20 cellular contexts compared by ENCODE assay signal in the genomic region with DNA sequence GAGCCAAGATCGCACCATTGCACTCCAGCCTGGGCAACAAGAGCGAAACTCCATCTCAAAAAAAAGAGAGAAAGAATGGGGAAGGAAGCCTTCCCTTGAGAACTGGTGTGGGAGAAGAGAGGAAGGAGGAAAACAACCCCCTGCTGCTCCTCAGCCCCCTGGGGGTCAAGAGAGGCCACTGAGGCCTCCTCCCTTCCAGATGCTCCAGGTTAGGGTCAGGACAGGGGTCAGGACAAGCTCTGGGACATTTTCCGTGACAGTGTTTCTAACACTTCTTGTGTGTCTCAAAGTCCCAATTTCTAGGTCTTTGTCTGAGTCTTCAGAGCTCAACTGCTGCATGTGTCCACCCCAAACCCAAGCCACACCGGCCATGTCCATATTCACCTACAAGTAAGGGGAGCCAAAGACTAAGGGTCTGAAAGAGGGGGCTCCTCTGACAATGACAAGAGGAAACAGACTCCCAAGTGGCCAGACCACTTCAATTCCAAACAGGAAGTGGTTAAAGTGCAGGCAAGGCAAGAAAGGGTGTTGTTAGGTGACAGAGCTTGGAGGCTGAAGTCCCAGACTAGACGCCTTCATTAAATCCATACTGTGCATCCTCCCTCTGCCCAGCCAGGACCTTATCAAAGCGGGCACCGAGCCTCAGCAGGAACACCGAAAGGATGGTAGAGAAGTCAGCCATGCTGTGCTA. TPM values are rescaled to one million over a fixed set of nuclear protein-coding genes. Genes with fewer than 3 reads are reported as not detected.
"Had no signal": no experiment of that assay in that cellular context is flagged by ENCODE, and none has a peak within 500 bp of the region (broad histone marks: within the 10 kb centered on the region; RNA-seq: fewer than 3 reads in every experiment).

No MANE protein-coding gene starts in this region.

- H3K27me3 ChIP-seq: ascending aorta had no signal

- H3K36me3 Mint-ChIP-seq: immature natural killer cell had no signal

- H3K4me3 Mint-ChIP-seq: activated T-cell treated with anti-CD3 and anti-CD28 coated beads, Interleukin-2, amount 50 U/mL, for 72 hours; immature natural killer cell had no signal

- H3K9me3 Mint-ChIP-seq: immature natural killer cell had no signal

- H3K27ac ChIP-seq: ascending aorta, gastroesophageal sphincter, parathyroid adenoma, tibial artery had no signal

- H3K4me3 ChIP-seq: ascending aorta, gastroesophageal sphincter, tibial artery had no signal

- H3K27ac Mint-ChIP-seq: activated T-cell treated with anti-CD3 and anti-CD28 coated beads, Interleukin-2, amount 50 U/mL, for 72 hours had no signal

- H3K9ac ChIP-seq: parathyroid adenoma had no signal

- ATAC-seq: activated T-cell treated with anti-CD3 and anti-CD28 coated beads, Interleukin-2, amount 50 U/mL, for 72 hours; esophagus mucosa; gastroesophageal sphincter; left ventricle myocardium superior had no signal

- H3K4me1 ChIP-seq: ascending aorta, gastroesophageal sphincter, parathyroid adenoma, tibial artery had no signal

- H3K9me3 ChIP-seq: ascending aorta, gastroesophageal sphincter, tibial artery had no signal

- DNase-seq: activated CD4-positive, alpha-beta T cell treated with anti-CD3 and anti-CD28 coated beads, Interleukin-2, amount 50 U/mL, for 1 hour; activated effector memory CD4-positive, alpha-beta T cell treated with anti-CD3 and anti-CD28 coated beads, Interleukin-2, amount 50 U/mL, for 16 hours; activated naive CD4-positive, alpha-beta T cell treated with anti-CD3 and anti-CD28 coated beads, Interleukin-2, amount 50 U/mL, for 16 hours; activated T-cell treated with anti-CD3 and anti-CD28 coated beads, Interleukin-2, amount 50 U/mL, for 72 hours; cerebellar nuclear complex; effector CD4-positive, alpha-beta T cell; immature natural killer cell; kidney glomerular epithelial cell; left ventricle myocardium superior; stimulated activated naive CD4-positive, alpha-beta T cell treated with Interleukin-2 at 50 U/mL for 16 hours; substantia nigra; T-helper 9 cell; tibial artery had no signal

- H3K36me3 ChIP-seq: ascending aorta, gastroesophageal sphincter, tibial artery had no signal

- H3K79me2 ChIP-seq: parathyroid adenoma had no signal

- H2AFZ ChIP-seq: parathyroid adenoma had no signal

RNA-seq across cellular contexts. Expression of gene L1CAM, which starts 8.3 kb away (rescaled TPM):
- polyA plus RNA-seq: immature natural killer cell had no signal

RNA-seq across cellular contexts. Expression of gene AVPR2, which starts 26.8 kb away (rescaled TPM):
- total RNA-seq: activated CD8-positive, alpha-beta memory T cell treated with anti-CD3 and anti-CD28 coated beads for 36 hours; activated T-cell treated with anti-CD3 and anti-CD28 coated beads, Interleukin-2, amount 50 U/mL, for 72 hours; bronchial epithelial cell; mononuclear cell had no signal
- polyA plus RNA-seq: immature natural killer cell had no signal
